ENCODE assay signal across 15 cellular contexts in the genomic region with DNA sequence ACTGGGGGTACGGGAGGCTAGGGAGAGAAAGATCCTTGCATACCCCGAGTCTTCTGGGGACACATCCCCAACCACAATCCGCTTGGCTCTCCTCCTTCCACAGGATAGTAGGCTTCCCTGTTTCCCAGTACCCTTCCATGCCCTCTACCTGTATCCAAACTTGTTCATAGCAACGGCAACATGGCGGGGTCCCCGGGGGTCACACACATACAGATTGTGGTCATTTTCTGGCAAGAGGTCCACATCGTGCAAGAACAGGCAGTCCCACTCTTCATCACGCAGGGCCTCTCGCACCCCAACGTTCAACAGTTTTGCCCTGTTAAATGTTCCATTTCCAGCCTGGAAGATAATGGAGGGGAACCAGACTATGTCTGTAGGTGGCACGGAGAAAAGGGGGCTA. TPM values are rescaled to one million over a fixed set of nuclear protein-coding genes. Genes with fewer than 3 reads are reported as not detected.
DNase-seq lines count a peak whose midpoint lies in the region; ATAC-seq and TF ChIP-seq lines count a peak whose summit lies in the region.
"Had no signal": no experiment of that assay in that cellular context is flagged by ENCODE, and none has a peak within 500 bp of the region (broad histone marks: within the 10 kb centered on the region; RNA-seq: fewer than 3 reads in every experiment).

No MANE protein-coding gene starts in this region.

- ATAC-seq in gastroesophageal sphincter (no peak), aorta (ENCODE audit: low FRiP score) (no peak), GM19351 (IDR thresholded peaks at IDR 0.05; ENCODE audit: unreplicated experiment) (no peak)
- ATAC-seq: mucosa of descending colon had no signal

- 89 to 90% methylated on average over 6 to 8 of the region's 11 CpGs for WGBS in gastroesophageal sphincter (ENCODE audit: low coverage in 1 of 2), 2 donors
- WGBS in aorta, 2 donors: 92 to 93% methylated on average over 11 of the region's 11 CpGs

- H3K4me3 ChIP-seq in left ventricle myocardium inferior (no peak overlapping the region), gastroesophageal sphincter (no peak overlapping the region), aorta (ENCODE audit: low read length in 2 of 2) (no peak overlapping the region)
- H3K4me3 ChIP-seq: mucosa of descending colon had no signal

- H3K4me1 ChIP-seq in left ventricle myocardium inferior (peaks cover 47% of the 10 kb centered on the region), gastroesophageal sphincter (peaks cover 5 to 65% (median 20%) of the 10 kb centered on the region in 3 donors), aorta (ENCODE audit: control insufficient read depth in 1 of 2, insufficient read depth in 2 of 2, low read length in 2 of 2) (no peaks in the 10 kb centered on the region)

- peak overlapping the region; percentile 34 for H3K27ac ChIP-seq in left ventricle myocardium inferior (replicated peaks)
- H3K27ac ChIP-seq in gastroesophageal sphincter: peak overlapping the region in 3 of 4 donors; percentile 52 to 74 (median 60)
- no peak overlapping the region for H3K27ac ChIP-seq in aorta (ENCODE audit: low read depth in 1 of 2, low read length in 2 of 2)

- H3K27me3 ChIP-seq in left ventricle myocardium inferior (ENCODE audit: low read depth) (no peaks in the 10 kb centered on the region), gastroesophageal sphincter (no peaks in the 10 kb centered on the region), aorta (ENCODE audit: control insufficient read depth in 1 of 2, insufficient read depth in 2 of 2, low read length in 1 of 2) (no peaks in the 10 kb centered on the region)

- no peak for DNase-seq in left ventricle myocardium inferior
- DNase-seq in cardiac septum (ENCODE audit: low spot score): no peak
- DNase-seq in posterior vena cava (ENCODE audit: low spot score): peak; percentile 65
- DNase-seq in aorta: peak; percentile 34 to 59
- DNase-seq in activated CD4-positive, alpha-beta T cell treated with anti-CD3 and anti-CD28 coated beads, Interleukin-2, amount 50 U/mL, for 1 hour: no peak
- DNase-seq in effector CD8-positive, alpha-beta T cell (lab: John Stamatoyannopoulos, UW): no peak
- DNase-seq: Calu3; glutamatergic neuron; MV-4-11; NCI-H2081 treated with DMSO at 0.1 percent for 48 hours; NCI-H526; stimulated activated CD4-positive, alpha-beta T cell treated with anti-CD3 and anti-CD28 coated beads, Interleukin-15, amount 100 ng/mL, for 24 hours had no signal

- H3K36me3 ChIP-seq in left ventricle myocardium inferior (peaks cover 69% of the 10 kb centered on the region), gastroesophageal sphincter (peaks cover 0 to 73% of the 10 kb centered on the region in 2 donors), aorta (ENCODE audit: control insufficient read depth in 1 of 2, insufficient read depth in 2 of 2, low read length in 1 of 2) (peaks cover 0 to 4% of the 10 kb centered on the region in 2 donors)

- TF ChIP-seq EP300 in gastroesophageal sphincter (IDR thresholded peaks at IDR 0.05): no peak

- TF ChIP-seq CTCF in left ventricle myocardium inferior (IDR thresholded peaks at IDR 0.05; ENCODE audit: borderline replicate concordance) (no peak), gastroesophageal sphincter (IDR thresholded peaks at IDR 0.05) (no peak)

- H3K9me3 ChIP-seq in left ventricle myocardium inferior (replicated peaks) (no peaks in the 10 kb centered on the region), gastroesophageal sphincter (no peaks in the 10 kb centered on the region), aorta (ENCODE audit: control insufficient read depth, low read length) (no peaks in the 10 kb centered on the region)
- H3K9me3 ChIP-seq: mucosa of descending colon had no signal

- intact Hi-C loops in left ventricle myocardium inferior (cut with micrococcal nuclease) (no loop called here), cardiac septum (cut with DNase I) (no loop called here), posterior vena cava (cut with DNase I) (no loop called here), aorta (cut with DNase I) (no loop called here)

- TF ChIP-seq POLR2A in gastroesophageal sphincter (IDR thresholded peaks at IDR 0.05): no peak

RNA-seq across cellular contexts. Expression of gene B4GALT3, which starts 3.6 kb away (rescaled TPM):
- total RNA-seq in left ventricle myocardium inferior (23.2 TPM), cardiac septum (22.2 TPM), gastroesophageal sphincter (10 to 100 TPM; 14.8 to 26.4 (median 19.5) TPM), posterior vena cava (10 to 100 TPM; 12.7 to 17.3 TPM), aorta (10 to 100 TPM; 26.8 to 29.8 TPM)
- 10 to 100 TPM; 13.9 to 23.1 TPM for polyA plus RNA-seq in aorta

RNA-seq across cellular contexts. Expression of gene PPOX, which starts 7.5 kb away (rescaled TPM):
- total RNA-seq in left ventricle myocardium inferior: 15.2 TPM
- 12.9 TPM for total RNA-seq in cardiac septum
- total RNA-seq in gastroesophageal sphincter: 10 to 100 TPM; 10.5 to 27.4 (median 17.6) TPM
- total RNA-seq in posterior vena cava: 10 to 100 TPM; 15.0 to 16.8 TPM
- 10 to 100 TPM; 16.3 to 30.9 TPM for total RNA-seq in aorta
- polyA plus RNA-seq in aorta: 100 to 1,000 TPM in 1 of 2 donors, 10 to 100 TPM in 1; 17.0 to 126 TPM

RNA-seq across cellular contexts. Expression of gene USP21, which starts 14.4 kb away (rescaled TPM):
- total RNA-seq in left ventricle myocardium inferior (20.0 TPM), cardiac septum (17.4 TPM), gastroesophageal sphincter (10 to 100 TPM in 3 of 4 donors, 1 to 10 TPM in 1; 10.0 to 27.6 (median 14.7) TPM), posterior vena cava (10 to 100 TPM; 12.9 to 20.8 TPM), aorta (10 to 100 TPM; 16.4 to 28.1 TPM)
- polyA plus RNA-seq in aorta: 10 to 100 TPM; 15.7 to 24.7 TPM

RNA-seq across cellular contexts. Expression of gene UFC1, which starts 19.9 kb away (rescaled TPM):
- total RNA-seq in left ventricle myocardium inferior (76.4 TPM), cardiac septum (73.6 TPM), gastroesophageal sphincter (10 to 100 TPM; 60.5 to 83.7 (median 72.8) TPM), posterior vena cava (10 to 100 TPM; 54.8 to 63.0 TPM), aorta (10 to 100 TPM; 64.2 to 70.3 TPM)
- polyA plus RNA-seq in aorta: 100 to 1,000 TPM; 143 to 184 TPM

RNA-seq across cellular contexts. Expression of gene ADAMTS4, which starts 25.1 kb away (rescaled TPM):
- 14.1 TPM for total RNA-seq in left ventricle myocardium inferior
- total RNA-seq in cardiac septum: 24.0 TPM
- 10 to 100 TPM in 1 of 4 donors, 1 to 10 TPM in 3; 3.7 to 60.6 (median 6.7) TPM for total RNA-seq in gastroesophageal sphincter
- total RNA-seq in posterior vena cava: 100 to 1,000 TPM in 1 of 2 donors, 10 to 100 TPM in 1; 28.0 to 125 TPM
- total RNA-seq in aorta: 100 to 1,000 TPM in 1 of 2 donors, 10 to 100 TPM in 1; 78.9 to 207 TPM
- 1 to 10 TPM; 1.4 to 6.8 TPM for polyA plus RNA-seq in aorta
- total RNA-seq: Calu3 had no signal

Comparison
In these comparisons a context has a peak if more than half of its experiments do, and no peak if none do; other contexts are left out.
1. DNase-seq: peak in posterior vena cava (single experiment) and aorta (2 of 2); none in left ventricle myocardium inferior (single experiment), cardiac septum (single experiment), activated CD4-positive, alpha-beta T cell treated with anti-CD3 and anti-CD28 coated beads, Interleukin-2, amount 50 U/mL, for 1 hour (single experiment) and effector CD8-positive, alpha-beta T cell (single experiment).
2. H3K27ac ChIP-seq: peak in left ventricle myocardium inferior (single experiment) and gastroesophageal sphincter (3 of 4); none in aorta (0 of 2).